Comparison of ENCODE assay signal across 2 cellular contexts in genomic region chr6:37556884-37557644, GRCh38.
TF ChIP-seq lines count a peak whose summit lies in the region.

No MANE protein-coding gene starts in this region.

TF ChIP-seq in GM12878, 131 proteins besides CTCF, POLR2A, EP300 and RAD21 (continued from another document and continues in another):
- TF ChIP-seq SKIL (IDR thresholded peaks at IDR 0.05; ENCODE audit: low read depth, poor library complexity, severe bottlenecking) (peak; percentile 12), MEF2B (IDR thresholded peaks at IDR 0.05; ENCODE audit: partially characterized antibody, poor library complexity, severe bottlenecking) (peak; percentile 93), ZNF207 (IDR thresholded peaks at IDR 0.05; ENCODE audit: borderline replicate concordance) (no peak), NFIC (IDR thresholded peaks at IDR 0.05; ENCODE audit: low read depth, low read length) (no peak), PAX5 (IDR thresholded peaks at IDR 0.05; ENCODE audit: borderline replicate concordance, low read depth, low read length) (peak; percentile 91), LARP7 (IDR thresholded peaks at IDR 0.05) (0 out of 2 replicates have a peak, but pooled peaks have one; percentile 25), HDAC6 (IDR thresholded peaks at IDR 0.05; ENCODE audit: unreplicated experiment) (no peak), CHD1 (IDR thresholded peaks at IDR 0.05; ENCODE audit: low read depth, low read length) (no peak), GABPA (IDR thresholded peaks at IDR 0.05; ENCODE audit: low read depth) (no peak), CEBPZ (IDR thresholded peaks at IDR 0.05; ENCODE audit: low read depth, low read length) (no peak), KDM1A (IDR thresholded peaks at IDR 0.05; ENCODE audit: borderline replicate concordance) (no peak), HCFC1 (IDR thresholded peaks at IDR 0.05; ENCODE audit: low read length) (no peak), SMAD5 (IDR thresholded peaks at IDR 0.05; ENCODE audit: low read depth) (0 out of 2 replicates have a peak, but pooled peaks have one; percentile 56), RELB (IDR thresholded peaks at IDR 0.05; ENCODE audit: low read depth) (peak; percentile 51), NFYA (IDR thresholded peaks at IDR 0.05; ENCODE audit: borderline replicate concordance, low read depth, low read length) (no peak), ZNF687 (IDR thresholded peaks at IDR 0.05) (peak; percentile 98), NBN (IDR thresholded peaks at IDR 0.05) (0 out of 2 replicates have a peak, but pooled peaks have one; percentile 15), IRF4 (IDR thresholded peaks at IDR 0.05; ENCODE audit: low read depth, low read length) (peak; percentile 69)

TF ChIP-seq in HEK293T, 16 proteins besides CTCF, POLR2A, EP300 and RAD21 (continued from another document):
- TF ChIP-seq TARDBP (IDR thresholded peaks at IDR 0.05) = no peak
- TF ChIP-seq FOXM1 (IDR thresholded peaks at IDR 0.05; ENCODE audit: borderline replicate concordance) = no peak
- TF ChIP-seq HDGF (IDR thresholded peaks at IDR 0.05; ENCODE audit: borderline replicate concordance) = no peak
- TF ChIP-seq FOXK2 (IDR thresholded peaks at IDR 0.05) = no peak
- TF ChIP-seq ARNT (IDR thresholded peaks at IDR 0.05) = no peak
- TF ChIP-seq PKNOX1 (IDR thresholded peaks at IDR 0.05) = no peak
- TF ChIP-seq NFRKB (IDR thresholded peaks at IDR 0.05) = no peak
- TF ChIP-seq ZNF384 (IDR thresholded peaks at IDR 0.05) = no peak
